In genomic region chr11:833114-833791, GRCh38 we compare ENCODE assay signal across 8 cellular contexts. TPM values are rescaled to one million over a fixed set of nuclear protein-coding genes. Genes with fewer than 3 reads are reported as not detected.
DNase-seq lines count a peak whose midpoint lies in the region; ATAC-seq and TF ChIP-seq lines count a peak whose summit lies in the region.

No MANE protein-coding gene starts in this region.

- H3K9me3 ChIP-seq in T-helper 17 cell (ENCODE audit: control insufficient read depth, low read length, poor library complexity, severe bottlenecking) (no peaks in the 10 kb centered on the region), duodenal mucosa (ENCODE audit: control insufficient read depth in 1 of 2, low read length in 2 of 2) (no peaks in the 10 kb centered on the region), mesenchymal stem cell (ENCODE audit: control insufficient read depth, low read length) (no peaks in the 10 kb centered on the region), upper lobe of right lung (no peaks in the 10 kb centered on the region)

- H2BK120ac ChIP-seq in mesenchymal stem cell (ENCODE audit: low read depth, low read length): peak overlapping the region; percentile 84

- H2AK5ac ChIP-seq in mesenchymal stem cell (ENCODE audit: low read length, severe bottlenecking): peak overlapping the region; percentile 70

- DNase-seq in CD14-positive monocyte (ENCODE audit: low spot score) (no peak), T-helper 17 cell (peak in 2 of 3 donors; percentile 35 to 42), mesenchymal stem cell (peak; percentile 65), upper lobe of right lung (peak; percentile 86), SIG-M5 treated with dmso at 0.1 percent for 504 hours (lab: John Stamatoyannopoulos, UW; ENCODE audit: unreplicated experiment) (no peak), iPS-NIHi11 (ENCODE audit: low spot score) (no peak)

- H3K4me3 Mint-ChIP-seq in CD14-positive monocyte (peak overlapping the region; percentile 84 to 87), T-helper 17 cell (peak overlapping the region; percentile 81)

- ATAC-seq in GM21786 (IDR thresholded peaks at IDR 0.05; ENCODE audit: unreplicated experiment): peak; percentile 21
- peak; percentile 58 for ATAC-seq in T-helper 17 cell
- peak; percentile 28 for ATAC-seq in upper lobe of right lung

- under 1% methylated on average over 53 of the region's 55 CpGs for WGBS in mesenchymal stem cell

- H3K4me1 Mint-ChIP-seq in CD14-positive monocyte: peaks cover 58% of the 10 kb centered on the region
- H3K4me1 Mint-ChIP-seq in T-helper 17 cell: peaks cover 18% of the 10 kb centered on the region

- H3K4me2 ChIP-seq in mesenchymal stem cell (ENCODE audit: low read length, poor library complexity, severe bottlenecking): peak overlapping the region; percentile 83

- H3K27me3 ChIP-seq in duodenal mucosa (ENCODE audit: control insufficient read depth in 1 of 2, insufficient read depth in 2 of 2, low read length in 2 of 2) (no peaks in the 10 kb centered on the region), mesenchymal stem cell (ENCODE audit: control insufficient read depth in 1 of 2, insufficient read depth in 1 of 2, low read length in 2 of 2) (peaks cover 0 to 3% of the 10 kb centered on the region in 2 experiments), upper lobe of right lung (peaks cover 9% of the 10 kb centered on the region)

- peak overlapping the region in 1 of 2 experiments; percentile 88 for H3K14ac ChIP-seq in mesenchymal stem cell (ENCODE audit: low read length in 2 of 2)

- peak overlapping the region; percentile 88 for H2BK5ac ChIP-seq in mesenchymal stem cell (ENCODE audit: low read depth, low read length, poor library complexity, severe bottlenecking)

- H3K4me1 ChIP-seq in duodenal mucosa (ENCODE audit: control insufficient read depth in 1 of 2, insufficient read depth in 2 of 2, low read length in 2 of 2) (peaks cover 48 to 69% of the 10 kb centered on the region in 2 donors), mesenchymal stem cell (ENCODE audit: control insufficient read depth, insufficient read depth, low read depth, low read length) (peaks cover 77% of the 10 kb centered on the region), upper lobe of right lung (peaks cover 60% of the 10 kb centered on the region)

- peak overlapping the region; percentile 46 for H4K8ac ChIP-seq in mesenchymal stem cell (ENCODE audit: low read length)

- TF ChIP-seq CTCF in CD14-positive monocyte (IDR thresholded peaks at IDR 0.05): no peak
- no peak for TF ChIP-seq CTCF in upper lobe of right lung (IDR thresholded peaks at IDR 0.05)

- peaks cover 4 to 22% of the 10 kb centered on the region in 2 donors for H3K36me3 ChIP-seq in duodenal mucosa (ENCODE audit: control insufficient read depth in 1 of 2, insufficient read depth in 2 of 2, low read length in 2 of 2)
- peaks cover 21 to 26% of the 10 kb centered on the region in 2 experiments for H3K36me3 ChIP-seq in mesenchymal stem cell (ENCODE audit: control insufficient read depth in 1 of 2, insufficient read depth in 2 of 2, low read depth in 1 of 2, low read length in 2 of 2)
- H3K36me3 ChIP-seq in upper lobe of right lung: peaks cover 25% of the 10 kb centered on the region

- H3K79me1 ChIP-seq in mesenchymal stem cell (replicated peaks; ENCODE audit: low read length, poor library complexity, severe bottlenecking): no peaks in the 10 kb centered on the region

- peaks cover 0 to 17% (median 1%) of the 10 kb centered on the region in 7 donors for H3K9me3 Mint-ChIP-seq in CD14-positive monocyte

- intact Hi-C loops in CD14-positive monocyte (cut with micrococcal nuclease): no loop called here
- intact Hi-C loops in upper lobe of right lung (cut with DNase I): no loop called here

- peak overlapping the region; percentile 31 to 94 for H3K4ac ChIP-seq in mesenchymal stem cell (ENCODE audit: low read depth in 1 of 2, low read length in 2 of 2)

- H4K91ac ChIP-seq in mesenchymal stem cell (ENCODE audit: low read length): peak overlapping the region; percentile 65

- H3K27ac ChIP-seq in duodenal mucosa (ENCODE audit: low read depth, low read length) (peak overlapping the region; percentile 92), mesenchymal stem cell (ENCODE audit: low read length, poor library complexity, severe bottlenecking) (peak overlapping the region; percentile 98), upper lobe of right lung (peak overlapping the region; percentile 82)

- H3K27ac Mint-ChIP-seq in CD14-positive monocyte: peak overlapping the region in 4 of 7 donors; percentile 76 to 95 (median 90)
- no peak overlapping the region for H3K27ac Mint-ChIP-seq in T-helper 17 cell

- peak overlapping the region; percentile 75 to 78 for H3K4me3 ChIP-seq in duodenal mucosa (ENCODE audit: low read depth in 1 of 2, low read length in 2 of 2)
- peak overlapping the region; percentile 73 to 82 for H3K4me3 ChIP-seq in mesenchymal stem cell (ENCODE audit: insufficient read depth in 1 of 2, low read depth in 1 of 2, low read length in 2 of 2)
- H3K4me3 ChIP-seq in upper lobe of right lung: peak overlapping the region; percentile 83

- H2AFZ ChIP-seq in mesenchymal stem cell (ENCODE audit: low read depth, low read length): no peak overlapping the region

- peaks cover 32 to 67% (median 39%) of the 10 kb centered on the region in 3 donors for H3K27me3 Mint-ChIP-seq in CD14-positive monocyte (ENCODE audit: low read depth in 3 of 3)
- H3K27me3 Mint-ChIP-seq in T-helper 17 cell: peaks cover 16% of the 10 kb centered on the region

- H3K36me3 Mint-ChIP-seq in CD14-positive monocyte (peaks cover 21 to 22% of the 10 kb centered on the region in 2 donors), T-helper 17 cell (ENCODE audit: low read depth) (no peaks in the 10 kb centered on the region)

- peak overlapping the region; percentile 78 for H2BK15ac ChIP-seq in mesenchymal stem cell (ENCODE audit: low read depth, poor library complexity, severe bottlenecking)

- H3K18ac ChIP-seq in mesenchymal stem cell (ENCODE audit: low read depth in 1 of 2, low read length in 2 of 2): peak overlapping the region; percentile 78 to 90

- H3K9ac ChIP-seq in duodenal mucosa (ENCODE audit: low read depth in 1 of 2, low read length in 2 of 2): peak overlapping the region; percentile 92 to 93
- peak overlapping the region; percentile 93 for H3K9ac ChIP-seq in mesenchymal stem cell (ENCODE audit: low read length)

- peak overlapping the region in 1 of 2 experiments; percentile 80 for H2BK12ac ChIP-seq in mesenchymal stem cell (ENCODE audit: low read length in 2 of 2)

- peak overlapping the region in 1 of 2 experiments; percentile 87 for H3K23ac ChIP-seq in mesenchymal stem cell (ENCODE audit: low read length in 2 of 2)

RNA-seq across cellular contexts. Expression of gene CD151, which starts 0.5 kb away (rescaled TPM):
- 10 to 100 TPM; 18.1 to 57.4 TPM for polyA plus RNA-seq in CD14-positive monocyte
- total RNA-seq in T-helper 17 cell (10 to 100 TPM; 54.9 to 67.3 TPM), upper lobe of right lung (486 TPM)
- 315 TPM for polyA plus RNA-seq in mesenchymal stem cell (2013, experiment 1 of 2)
- polyA plus RNA-seq in mesenchymal stem cell (2013, experiment 2 of 2): 301 TPM

RNA-seq across cellular contexts. Expression of gene CRACR2B, which starts 5.5 kb away (rescaled TPM):
- polyA plus RNA-seq in CD14-positive monocyte: 1 to 10 TPM; 1.0 to 1.4 TPM
- 1 to 10 TPM in 1 of 2 donors, under 1 TPM in 1; 0.47 to 1.0 TPM for total RNA-seq in T-helper 17 cell
- 0.58 TPM for polyA plus RNA-seq in mesenchymal stem cell (2013, experiment 1 of 2)
- 0.34 TPM for polyA plus RNA-seq in mesenchymal stem cell (2013, experiment 2 of 2)
- 34.3 TPM for total RNA-seq in upper lobe of right lung

RNA-seq across cellular contexts. Expression of gene POLR2L, which starts 9.1 kb away (rescaled TPM):
- polyA plus RNA-seq in CD14-positive monocyte: 100 to 1,000 TPM; 110 to 133 TPM
- total RNA-seq in T-helper 17 cell (10 to 100 TPM; 38.5 to 40.5 TPM), upper lobe of right lung (138 TPM)
- polyA plus RNA-seq in mesenchymal stem cell (2013, experiment 1 of 2): 439 TPM
- 458 TPM for polyA plus RNA-seq in mesenchymal stem cell (2013, experiment 2 of 2)

RNA-seq across cellular contexts. Expression of gene TSPAN4, which starts 9.4 kb away (rescaled TPM):
- polyA plus RNA-seq in CD14-positive monocyte: 10 to 100 TPM; 52.6 to 75.5 TPM
- 1 to 10 TPM; 2.1 to 3.0 TPM for total RNA-seq in T-helper 17 cell
- 121 TPM for polyA plus RNA-seq in mesenchymal stem cell (2013, experiment 1 of 2)
- polyA plus RNA-seq in mesenchymal stem cell (2013, experiment 2 of 2): 117 TPM
- total RNA-seq in upper lobe of right lung: 167 TPM

RNA-seq across cellular contexts. Expression of gene PNPLA2, which starts 14.5 kb away (rescaled TPM):
- 10 to 100 TPM; 26.8 to 35.0 TPM for polyA plus RNA-seq in CD14-positive monocyte
- 100 to 1,000 TPM; 178 to 182 TPM for total RNA-seq in T-helper 17 cell
- polyA plus RNA-seq in mesenchymal stem cell (2013, experiment 1 of 2): 30.6 TPM
- 30.0 TPM for polyA plus RNA-seq in mesenchymal stem cell (2013, experiment 2 of 2)
- 143 TPM for total RNA-seq in upper lobe of right lung

Comparison
In these comparisons a context has a peak if more than half of its experiments do, and no peak if none do; other contexts are left out.
1. DNase-seq: peak in T-helper 17 cell (2 of 3), mesenchymal stem cell (single experiment) and upper lobe of right lung (single experiment); none in CD14-positive monocyte (single experiment), SIG-M5 treated with dmso at 0.1 percent for 504 hours (single experiment) and iPS-NIHi11 (single experiment).
2. RNA of gene CRACR2B, which starts 5.5 kb away (total RNA-seq): 34.3 TPM in upper lobe of right lung (single experiment); 0.47 to 1.0 TPM in T-helper 17 cell; every median in the first group is over 10 times any median in the second.
3. Peak in every context shown above with its lines, with median percentiles within 50 percentile points of each other: ATAC-seq, H3K27ac ChIP-seq and H3K4me3 ChIP-seq.